17 cellular contexts compared by ENCODE assay signal in genomic region chr1:29679828-29680558, GRCh38.
"Had no signal": no experiment of that assay in that cellular context is flagged by ENCODE, and none has a peak within 500 bp of the region (broad histone marks: within the 10 kb centered on the region; RNA-seq: fewer than 3 reads in every experiment).

No MANE protein-coding gene starts in this region.

- H3K9me3 ChIP-seq: colonic mucosa, SJCRH30, transverse colon had no signal

- H3K4me1 ChIP-seq: colonic mucosa, transverse colon had no signal

- H3K27ac ChIP-seq: colonic mucosa, SJCRH30, skin epidermis, transverse colon had no signal

- H3K27me3 ChIP-seq: colonic mucosa, SJCRH30 had no signal

- ATAC-seq: activated T-cell treated with anti-CD3 and anti-CD28 coated beads, Interleukin-2, amount 50 U/mL, for 4 hours; left ventricle myocardium superior; stimulated activated naive CD8-positive, alpha-beta T cell treated with anti-CD3 and anti-CD28 coated beads, Interleukin-15, Interleukin-2, amounts not matched to agents 100 U/mL and 50 U/mL, for 24 hours had no signal

- DNase-seq: activated B cell treated with CpG ODN at 0.5 μM for 24 hours; activated CD4-positive, alpha-beta T cell treated with anti-CD3 and anti-CD28 coated beads for 48 hours; activated gamma-delta T cell; activated T-cell treated with anti-CD3 and anti-CD28 coated beads, Interleukin-2, amount 50 U/mL, for 4 hours; amniotic stem cell; caudate nucleus; effector CD4-positive, alpha-beta T cell; foreskin fibroblast; hippocampal formation; left ventricle myocardium superior; SJCRH30; stimulated activated CD4-positive, alpha-beta T cell treated with anti-CD3 and anti-CD28 coated beads, Interleukin-4, amount 100 ng/mL, for 4 hours; stimulated activated naive CD8-positive, alpha-beta T cell treated with anti-CD3 and anti-CD28 coated beads, Interleukin-15, Interleukin-2, amounts not matched to agents 100 U/mL and 50 U/mL, for 24 hours; T-helper 2 cell; transverse colon had no signal

- H3K4me3 ChIP-seq: colonic mucosa, SJCRH30, skin epidermis, transverse colon had no signal

- H3K36me3 ChIP-seq: colonic mucosa, SJCRH30, transverse colon had no signal
